Comparison of ENCODE assay signal across 19 cellular contexts in the genomic region with DNA sequence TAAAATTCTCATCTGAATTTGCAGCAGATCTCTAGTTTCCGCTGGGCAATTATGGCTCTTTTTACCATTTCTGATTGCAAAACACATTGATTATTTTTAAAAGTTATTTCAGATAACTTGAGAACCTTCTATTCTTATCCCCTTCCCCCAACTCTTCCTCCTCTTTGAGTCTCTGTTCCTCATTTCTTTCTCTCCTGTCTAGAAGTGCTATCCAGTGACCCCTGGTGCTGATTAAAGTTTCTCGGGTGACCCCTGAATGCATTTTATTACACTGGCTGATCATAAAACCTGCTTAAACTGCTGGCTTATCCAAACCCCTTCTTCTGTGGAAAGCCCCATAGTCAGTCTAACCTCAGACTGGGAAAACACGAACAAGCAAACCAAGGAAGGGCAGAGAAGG.
DNase-seq lines count a peak whose midpoint lies in the region; ATAC-seq and TF ChIP-seq lines count a peak whose summit lies in the region.
"Had no signal": no experiment of that assay in that cellular context is flagged by ENCODE, and none has a peak within 500 bp of the region (broad histone marks: within the 10 kb centered on the region; RNA-seq: fewer than 3 reads in every experiment).

No MANE protein-coding gene starts in this region.

- no peak overlapping the region for H3K4me3 Mint-ChIP-seq in activated T-cell treated with anti-CD3 and anti-CD28 coated beads, Interleukin-2, amount 50 U/mL, for 24 hours
- H3K4me3 Mint-ChIP-seq: activated B cell treated with CpG ODN at 0.5 μM for 24 hours; activated naive CD8-positive, alpha-beta T cell treated with anti-CD3 and anti-CD28 coated beads for 36 hours; H9; mesothelial cell of epicardium had no signal

- no peaks in the 10 kb centered on the region for H3K4me1 Mint-ChIP-seq in activated T-cell treated with anti-CD3 and anti-CD28 coated beads, Interleukin-2, amount 50 U/mL, for 24 hours (ENCODE audit: low read depth)
- H3K4me1 Mint-ChIP-seq: activated B cell treated with CpG ODN at 0.5 μM for 24 hours; activated naive CD8-positive, alpha-beta T cell treated with anti-CD3 and anti-CD28 coated beads for 36 hours had no signal

- no peaks in the 10 kb centered on the region for H3K36me3 Mint-ChIP-seq in activated T-cell treated with anti-CD3 and anti-CD28 coated beads, Interleukin-2, amount 50 U/mL, for 24 hours (ENCODE audit: low read depth)
- H3K36me3 Mint-ChIP-seq: activated naive CD8-positive, alpha-beta T cell treated with anti-CD3 and anti-CD28 coated beads for 36 hours had no signal

- H3K36me3 ChIP-seq in aorta (ENCODE audit: control insufficient read depth in 1 of 2, insufficient read depth in 2 of 2, low read length in 1 of 2), result no peaks in the 10 kb centered on the region
- H3K36me3 ChIP-seq in A673 (ENCODE audit: insufficient read depth, low read length, poor library complexity, severe bottlenecking), result no peaks in the 10 kb centered on the region
- H3K36me3 ChIP-seq: SJSA1 had no signal

- WGBS in aorta, 2 donors, result 73 to 76% methylated on average over 3 of the region's 3 CpGs

- intact Hi-C loops in sciatic nerve (cut with DNase I) (no loop called here), aorta (cut with DNase I) (no loop called here), A673 (cut with micrococcal nuclease; ENCODE audit: unreplicated experiment) (no loop called here)

- peaks cover 3% of the 10 kb centered on the region in 2 donors for H3K4me1 ChIP-seq in aorta (ENCODE audit: control insufficient read depth in 1 of 2, insufficient read depth in 2 of 2, low read length in 2 of 2)
- no peaks in the 10 kb centered on the region for H3K4me1 ChIP-seq in A673 (ENCODE audit: insufficient read depth, low read length, poor library complexity, severe bottlenecking)
- H3K4me1 ChIP-seq: SJSA1 had no signal

- CTCF ChIA-PET in A673 (lab: Charles Lee), result no interaction called here

- H3K27me3 ChIP-seq in aorta (ENCODE audit: control insufficient read depth in 1 of 2, insufficient read depth in 2 of 2, low read length in 1 of 2) (no peaks in the 10 kb centered on the region), A673 (replicated peaks; ENCODE audit: insufficient read depth, low read depth, low read length, poor library complexity) (peaks cover 4% of the 10 kb centered on the region)
- H3K27me3 ChIP-seq: SJSA1 had no signal

- no peaks in the 10 kb centered on the region for H3K9me3 ChIP-seq in aorta (ENCODE audit: control insufficient read depth, low read length)
- peaks cover 5% of the 10 kb centered on the region for H3K9me3 ChIP-seq in A673 (ENCODE audit: low read depth, low read length, poor library complexity, severe bottlenecking)
- H3K9me3 ChIP-seq: SJSA1 had no signal

- DNase-seq in EH (ENCODE audit: low read depth) (peak; percentile 36), MV-4-11 (lab: John Stamatoyannopoulos, UW) (peak; percentile 69), astrocyte of the hippocampus (ENCODE audit: low read depth, low spot score) (peak; percentile 11), sciatic nerve (ENCODE audit: low spot score) (no peak), NCI-H2029 treated with DMSO at 0.1 percent for 48 hours (lab: John Stamatoyannopoulos, UW) (no peak), aorta (no peak), A673 (ENCODE audit: low spot score) (no peak)
- DNase-seq in activated T-cell treated with anti-CD3 and anti-CD28 coated beads, Interleukin-2, amount 50 U/mL, for 24 hours, result no peak
- DNase-seq: activated B cell treated with CpG ODN at 0.5 μM for 24 hours; activated naive CD8-positive, alpha-beta T cell treated with anti-CD3 and anti-CD28 coated beads for 36 hours; cortex of kidney; GDM1; H9; NCI-H1092 treated with DMSO at 0.1 percent for 48 hours; stimulated activated CD4-positive, alpha-beta T cell treated with anti-CD3 and anti-CD28 coated beads, Interleukin-2, amount 100 ng/mL, for 24 hours had no signal

- POLR2A ChIA-PET in A673 (lab: Charles Lee; ENCODE audit: low non-redundant PET), result interaction anchor here (0.5 kb wide), 1 partner anchor 1018 kb away, joined by 3 read pairs; no protein-coding TSS in a partner anchor

- no peak overlapping the region for H3K27ac ChIP-seq in aorta (ENCODE audit: low read depth in 1 of 2, low read length in 2 of 2)
- H3K27ac ChIP-seq in A673 (ENCODE audit: low read depth, low read length, poor library complexity, severe bottlenecking), result no peak overlapping the region
- H3K27ac ChIP-seq: C4-2B, HL-60, SJSA1 had no signal

- no peak for TF ChIP-seq CTCF in A673 (conservative IDR thresholded peaks at IDR 0.05; ENCODE audit: low read depth, low read length)

- no TSS peak for BruUV-seq in A673 (replicated peaks; lab: Mats Ljungman, UMichigan)

- H3K9me3 Mint-ChIP-seq in activated T-cell treated with anti-CD3 and anti-CD28 coated beads, Interleukin-2, amount 50 U/mL, for 24 hours, result peaks cover 15% of the 10 kb centered on the region

- ATAC-seq in sciatic nerve (peak; percentile 50), aorta (ENCODE audit: low FRiP score) (no peak)

- H3K27ac Mint-ChIP-seq in activated T-cell treated with anti-CD3 and anti-CD28 coated beads, Interleukin-2, amount 50 U/mL, for 24 hours, result no peak overlapping the region
- H3K27ac Mint-ChIP-seq: activated B cell treated with CpG ODN at 0.5 μM for 24 hours; activated naive CD8-positive, alpha-beta T cell treated with anti-CD3 and anti-CD28 coated beads for 36 hours; H9; mesothelial cell of epicardium had no signal

- H3K4me3 ChIP-seq in aorta (ENCODE audit: low read length in 2 of 2) (peak overlapping the region in 1 of 2 donors; percentile 59), A673 (ENCODE audit: low read depth, low read length, poor library complexity, severe bottlenecking) (no peak overlapping the region)
- H3K4me3 ChIP-seq: SJSA1 had no signal

- H3K27me3 Mint-ChIP-seq in activated T-cell treated with anti-CD3 and anti-CD28 coated beads, Interleukin-2, amount 50 U/mL, for 24 hours, result peaks cover 55% of the 10 kb centered on the region

Comparison
In these comparisons a context has a peak if more than half of its experiments do, and no peak if none do; other contexts are left out.
1. DNase-seq: peak in EH (single experiment), MV-4-11 (single experiment) and astrocyte of the hippocampus (single experiment); none in sciatic nerve (single experiment), NCI-H2029 treated with DMSO at 0.1 percent for 48 hours (single experiment), aorta (0 of 2), activated T-cell treated with anti-CD3 and anti-CD28 coated beads, Interleukin-2, amount 50 U/mL, for 24 hours (single experiment) and A673 (single experiment).